22 cellular contexts compared by ENCODE assay signal in genomic region chr15:97915261-97915660, GRCh38. TPM values are rescaled to one million over a fixed set of nuclear protein-coding genes. Genes with fewer than 3 reads are reported as not detected.
DNase-seq lines count a peak whose midpoint lies in the region; FAIRE-seq and TF ChIP-seq lines count a peak whose summit lies in the region.
"Had no signal": no experiment of that assay in that cellular context is flagged by ENCODE, and none has a peak within 500 bp of the region (broad histone marks: within the 10 kb centered on the region; RNA-seq: fewer than 3 reads in every experiment).

No MANE protein-coding gene starts in this region.

- H3K36me3 Mint-ChIP-seq in activated CD4-positive, alpha-beta T cell treated with anti-CD3 and anti-CD28 coated beads, Interleukin-2, amount 10 ng/mL, durations not matched to agents 24 days and 14 days (ENCODE audit: low read depth): no peaks in the 10 kb centered on the region
- H3K36me3 Mint-ChIP-seq: IgD-negative memory B cell had no signal

- H3K27me3 Mint-ChIP-seq in activated CD4-positive, alpha-beta T cell treated with anti-CD3 and anti-CD28 coated beads, Interleukin-2, amount 10 ng/mL, durations not matched to agents 24 days and 14 days: peaks cover 6% of the 10 kb centered on the region
- H3K27me3 Mint-ChIP-seq: IgD-negative memory B cell had no signal

- no peaks in the 10 kb centered on the region for H3K9me1 ChIP-seq in keratinocyte (ENCODE audit: control insufficient read depth, extremely low read depth, insufficient read depth, low read length)

- no peaks in the 10 kb centered on the region for H4K20me1 ChIP-seq in keratinocyte (ENCODE audit: control insufficient read depth, extremely low read depth, insufficient read depth, low read length)
- H4K20me1 ChIP-seq: BLaER1 treated with 17β-estradiol and CSF1 and Interleukin-3, amounts not matched to agents 10 nM and 100 nM had no signal

- no peaks in the 10 kb centered on the region for H3K79me2 ChIP-seq in keratinocyte (ENCODE audit: control insufficient read depth, insufficient read depth, low read length)

- H3K9me3 Mint-ChIP-seq in activated CD4-positive, alpha-beta T cell treated with anti-CD3 and anti-CD28 coated beads, Interleukin-2, amount 10 ng/mL, durations not matched to agents 24 days and 14 days: no peaks in the 10 kb centered on the region
- H3K9me3 Mint-ChIP-seq: CD4-positive, alpha-beta T cell; GM23338 had no signal

- no peak overlapping the region for H3K4me3 ChIP-seq in brain microvascular endothelial cell (ENCODE audit: low read depth, low read length)
- no peak overlapping the region for H3K4me3 ChIP-seq in keratinocyte (ENCODE audit: control insufficient read depth in 2 of 3, extremely low read depth in 1 of 3, insufficient read depth in 2 of 3, low read depth in 1 of 3, low read length in 3 of 3)
- H3K4me3 ChIP-seq in sigmoid colon: no peak overlapping the region
- H3K4me3 ChIP-seq in tibial artery: no peak overlapping the region
- H3K4me3 ChIP-seq: BLaER1 treated with 17β-estradiol and CSF1 and Interleukin-3, amounts not matched to agents 10 nM and 100 nM; GM23338 had no signal

- H3K9me3 ChIP-seq in keratinocyte (ENCODE audit: control insufficient read depth, low read depth, low read length): no peaks in the 10 kb centered on the region
- no peaks in the 10 kb centered on the region for H3K9me3 ChIP-seq in sigmoid colon
- peaks cover 0 to 3% (median 0%) of the 10 kb centered on the region in 3 donors for H3K9me3 ChIP-seq in tibial artery
- H3K9me3 ChIP-seq: BLaER1 treated with 17β-estradiol and CSF1 and Interleukin-3, amounts not matched to agents 10 nM and 100 nM had no signal

- TF ChIP-seq EP300 in sigmoid colon (IDR thresholded peaks at IDR 0.05): no peak

- no peak overlapping the region for H3K4me3 Mint-ChIP-seq in activated CD4-positive, alpha-beta T cell treated with anti-CD3 and anti-CD28 coated beads, Interleukin-2, amount 10 ng/mL, durations not matched to agents 24 days and 14 days
- H3K4me3 Mint-ChIP-seq: B cell; CD4-positive, alpha-beta T cell; GM23338; IgD-negative memory B cell had no signal

- H3K4me2 ChIP-seq in keratinocyte (ENCODE audit: control insufficient read depth, extremely low read depth, insufficient read depth, low read depth, low read length): no peak overlapping the region
- H3K4me2 ChIP-seq: GM23338 had no signal

- no peaks in the 10 kb centered on the region for H3K27me3 ChIP-seq in brain microvascular endothelial cell (replicated peaks)
- no peaks in the 10 kb centered on the region for H3K27me3 ChIP-seq in keratinocyte (ENCODE audit: control insufficient read depth, extremely low read depth, insufficient read depth, low read length)
- H3K27me3 ChIP-seq in sigmoid colon: no peaks in the 10 kb centered on the region
- peaks cover 0 to 6% of the 10 kb centered on the region in 2 donors for H3K27me3 ChIP-seq in tibial artery
- H3K27me3 ChIP-seq: BLaER1 treated with 17β-estradiol and CSF1 and Interleukin-3, amounts not matched to agents 10 nM and 100 nM had no signal

- H3K27ac Mint-ChIP-seq in activated CD4-positive, alpha-beta T cell treated with anti-CD3 and anti-CD28 coated beads, Interleukin-2, amount 10 ng/mL, durations not matched to agents 24 days and 14 days: no peak overlapping the region
- H3K27ac Mint-ChIP-seq: B cell; CD4-positive, alpha-beta T cell; GM23338 had no signal

- peak; percentile 41 for FAIRE-seq in keratinocyte (lab: Jason Lieb, UNC)
- FAIRE-seq: GM12892, GM18507, H54, HepG2 had no signal

- H3K4me1 Mint-ChIP-seq in activated CD4-positive, alpha-beta T cell treated with anti-CD3 and anti-CD28 coated beads, Interleukin-2, amount 10 ng/mL, durations not matched to agents 24 days and 14 days: no peaks in the 10 kb centered on the region
- H3K4me1 Mint-ChIP-seq: GM23338 had no signal

- in situ Hi-C loops in brain microvascular endothelial cell (cut with HindIII; ENCODE audit: low pct_ligation_motif_present, low sequenced_read_pairs): no loop called here

- H3K36me3 ChIP-seq in brain microvascular endothelial cell (replicated peaks): no peaks in the 10 kb centered on the region
- no peaks in the 10 kb centered on the region for H3K36me3 ChIP-seq in keratinocyte (ENCODE audit: control insufficient read depth in 2 of 2, extremely low read depth in 1 of 2, insufficient read depth in 2 of 2, low read length in 2 of 2)
- no peaks in the 10 kb centered on the region for H3K36me3 ChIP-seq in sigmoid colon
- no peaks in the 10 kb centered on the region for H3K36me3 ChIP-seq in tibial artery
- H3K36me3 ChIP-seq: BLaER1 treated with 17β-estradiol and CSF1 and Interleukin-3, amounts not matched to agents 10 nM and 100 nM had no signal

- H2AFZ ChIP-seq in keratinocyte (ENCODE audit: control insufficient read depth, low read length): no peak overlapping the region
- H2AFZ ChIP-seq: GM23338 had no signal

- TF ChIP-seq CTCF in brain microvascular endothelial cell (IDR thresholded peaks at IDR 0.05; ENCODE audit: low read depth, low read length, missing control alignments) (no peak), keratinocyte (optimal IDR thresholded peaks at IDR 0.05 in 1 of 3, IDR thresholded peaks at IDR 0.05 in 1 of 3, conservative IDR thresholded peaks at IDR 0.05 in 1 of 3; ENCODE audit: extremely low read depth in 1 of 3, insufficient read depth in 2 of 3, low read length in 3 of 3) (no peak), sigmoid colon (IDR thresholded peaks at IDR 0.05) (no peak), tibial artery (IDR thresholded peaks at IDR 0.05) (no peak)

- dilution Hi-C loops in keratinocyte (cut with MboI; ENCODE audit: extremely low pct_ligation_motif_present, low sequenced_read_pairs): no loop called here

- H3K9ac ChIP-seq in keratinocyte (ENCODE audit: control insufficient read depth, extremely low read depth, insufficient read depth, low read length): no peak overlapping the region
- H3K9ac ChIP-seq: BLaER1 treated with 17β-estradiol and CSF1 and Interleukin-3, amounts not matched to agents 10 nM and 100 nM had no signal

- intact Hi-C loops in activated CD4-positive, alpha-beta T cell treated with anti-CD3 and anti-CD28 coated beads, Interleukin-2, amount 10 ng/mL, durations not matched to agents 24 days and 14 days (cut with micrococcal nuclease): no loop called here
- intact Hi-C loops in sigmoid colon (cut with DNase I) (no loop called here), tibial artery (cut with DNase I; ENCODE audit: low total_unique reads) (no loop called here)

- TF ChIP-seq POLR2A in sigmoid colon (IDR thresholded peaks at IDR 0.05): no peak

- WGBS in sigmoid colon, 2 donors: 78 to 82% methylated on average over 5 of the region's 5 CpGs

- peak; percentile 13 for DNase-seq in activated CD4-positive, alpha-beta T cell treated with anti-CD3 and anti-CD28 coated beads, Interleukin-2, amount 10 ng/mL, durations not matched to agents 24 days and 14 days
- no peak for DNase-seq in activated CD4-positive, alpha-beta T cell treated with anti-CD3 and anti-CD28 coated beads for 1 hour
- DNase-seq in M059J (ENCODE audit: low read depth) (peak; percentile 13), brain microvascular endothelial cell (peak; percentile 4), keratinocyte (ENCODE audit: low read depth, low spot score) (no peak), sigmoid colon (no peak), tibial artery (no peak), AML-193 (lab: John Stamatoyannopoulos, UW) (no peak)
- DNase-seq: 8988T; CD4-positive, alpha-beta T cell; DMS153; DMS79; GDM1; KBM-7 had no signal

- no peaks in the 10 kb centered on the region for H3K4me1 ChIP-seq in keratinocyte (ENCODE audit: control insufficient read depth, extremely low read depth, insufficient read depth, low read length)
- H3K4me1 ChIP-seq in sigmoid colon: no peaks in the 10 kb centered on the region
- no peaks in the 10 kb centered on the region for H3K4me1 ChIP-seq in tibial artery

- no peak overlapping the region for H3K27ac ChIP-seq in brain microvascular endothelial cell
- H3K27ac ChIP-seq in keratinocyte (ENCODE audit: control insufficient read depth, insufficient read depth, low read length): no peak overlapping the region
- no peak overlapping the region for H3K27ac ChIP-seq in sigmoid colon
- no peak overlapping the region for H3K27ac ChIP-seq in tibial artery
- H3K27ac ChIP-seq: BLaER1 treated with 17β-estradiol and CSF1 and Interleukin-3, amounts not matched to agents 10 nM and 100 nM had no signal

RNA-seq across cellular contexts. Expression of gene ARRDC4, which starts 45.2 kb away (rescaled TPM):
- 1.0 and 1.1 TPM in 2 replicates for total RNA-seq in activated CD4-positive, alpha-beta T cell treated with anti-CD3 and anti-CD28 coated beads, Interleukin-2, amount 10 ng/mL, durations not matched to agents 24 days and 14 days
- total RNA-seq in M059J (2014; rRNA removed; shearing (Covaris generic)): 9.9 and 13.9 TPM in 2 replicates
- polyA plus RNA-seq in keratinocyte (21.0 to 34.6 TPM (median 23.1 TPM) in 3 replicates), sigmoid colon (100 to 1,000 TPM in 1 of 3 donors, 10 to 100 TPM in 2; 26.4 to 143 (median 58.3) TPM)
- 19.7 TPM for polyA plus RNA-seq in keratinocyte (2011; ENCODE audit: low read depth)
- polyA plus RNA-seq in keratinocyte (2011; cell fraction: cytosol; rRNA removed): 23.0 and 46.4 TPM in 2 replicates
- 24.7 and 40.9 TPM in 2 replicates for polyA plus RNA-seq in keratinocyte (2011; cell fraction: nucleus; rRNA removed)
- 16.4 and 28.7 TPM in 2 replicates for polyA plus RNA-seq in keratinocyte (2012; ENCODE audit: low replicate concordance)
- polyA minus RNA-seq in keratinocyte: 7.6 to 23.1 TPM (median 17.1 TPM) in 3 replicates
- polyA minus RNA-seq in keratinocyte (2011; cell fraction: cytosol; rRNA and poly(A)+ RNA removed): 22.8 TPM
- polyA minus RNA-seq in keratinocyte (2011; cell fraction: nucleus; rRNA and poly(A)+ RNA removed): 18.9 and 22.9 TPM in 2 replicates
- 100 to 1,000 TPM; 116 to 205 (median 170) TPM for total RNA-seq in sigmoid colon

Comparison
In these comparisons a context has a peak if more than half of its experiments do, and no peak if none do; other contexts are left out.
1. DNase-seq: peak in activated CD4-positive, alpha-beta T cell treated with anti-CD3 and anti-CD28 coated beads, Interleukin-2, amount 10 ng/mL, durations not matched to agents 24 days and 14 days (single experiment), M059J (single experiment) and brain microvascular endothelial cell (single experiment); none in activated CD4-positive, alpha-beta T cell treated with anti-CD3 and anti-CD28 coated beads for 1 hour (single experiment), keratinocyte (single experiment), sigmoid colon (single experiment), tibial artery (0 of 2) and AML-193 (0 of 2).